Comparison of ENCODE assay signal across 9 cellular contexts in genomic region chrX:154021131-154021611, GRCh38. TPM values are rescaled to one million over a fixed set of nuclear protein-coding genes. Genes with fewer than 3 reads are reported as not detected.
A peak's percentile ranks its signal among the peaks of the same experiment; 100 is the strongest.
DNase-seq lines count a peak whose midpoint lies in the region; ATAC-seq lines count a peak whose summit lies in the region.
"Had no signal": no experiment of that assay in that cellular context is flagged by ENCODE, and none has a peak within 500 bp of the region (broad histone marks: within the 10 kb centered on the region; RNA-seq: fewer than 3 reads in every experiment).

No MANE protein-coding gene starts in this region.

- no peaks in the 10 kb centered on the region for H3K36me3 Mint-ChIP-seq in activated naive CD4-positive, alpha-beta T cell treated with anti-CD3 and anti-CD28 coated beads, Interleukin-2, amount 50 U/mL, for 72 hours

- ATAC-seq in activated naive CD4-positive, alpha-beta T cell treated with anti-CD3 and anti-CD28 coated beads, Interleukin-2, amount 50 U/mL, for 72 hours, result peak; percentile 15 to 70
- ATAC-seq in HG03457 (IDR thresholded peaks at IDR 0.05; ENCODE audit: unreplicated experiment), result no peak
- ATAC-seq in GM19467 (IDR thresholded peaks at IDR 0.05; ENCODE audit: unreplicated experiment), result no peak

- H3K27ac Mint-ChIP-seq in activated naive CD4-positive, alpha-beta T cell treated with anti-CD3 and anti-CD28 coated beads, Interleukin-2, amount 50 U/mL, for 72 hours, result peak overlapping the region; percentile 29 to 95

- DNase-seq in AG20443 (ENCODE audit: low spot score) (peak; percentile 67), HPDE6-E6E7 (ENCODE audit: extremely low spot score) (peak; percentile 67), left kidney (ENCODE audit: low read depth, low spot score) (peak; percentile 34), iPS-NIHi11 (ENCODE audit: low spot score) (no peak), NCI-H510A treated with DMSO at 0.1 percent for 48 hours (lab: John Stamatoyannopoulos, UW) (no peak)
- DNase-seq in activated naive CD4-positive, alpha-beta T cell treated with anti-CD3 and anti-CD28 coated beads, Interleukin-2, amount 50 U/mL, for 72 hours (ENCODE audit: low spot score in 2 of 2), result peak in 1 of 2 donors; percentile 71
- DNase-seq: NCI-H1694 had no signal

- H3K9me3 Mint-ChIP-seq in activated naive CD4-positive, alpha-beta T cell treated with anti-CD3 and anti-CD28 coated beads, Interleukin-2, amount 50 U/mL, for 72 hours, result no peaks in the 10 kb centered on the region

RNA-seq across cellular contexts. Expression of gene IRAK1, which starts 1.5 kb away (rescaled TPM):
- total RNA-seq in activated naive CD4-positive, alpha-beta T cell treated with anti-CD3 and anti-CD28 coated beads, Interleukin-2, amount 50 U/mL, for 72 hours, result 100 to 1,000 TPM; 104 to 123 TPM

RNA-seq across cellular contexts. Expression of gene TMEM187, which starts 48.6 kb away (rescaled TPM):
- total RNA-seq in activated naive CD4-positive, alpha-beta T cell treated with anti-CD3 and anti-CD28 coated beads, Interleukin-2, amount 50 U/mL, for 72 hours, result 1 to 10 TPM; 5.1 to 6.4 TPM

RNA-seq across cellular contexts. Expression of gene HCFC1, which starts 49.6 kb away (rescaled TPM):
- 100 to 1,000 TPM in 1 of 2 donors, 10 to 100 TPM in 1; 95.9 to 102 TPM for total RNA-seq in activated naive CD4-positive, alpha-beta T cell treated with anti-CD3 and anti-CD28 coated beads, Interleukin-2, amount 50 U/mL, for 72 hours

Comparison
In these comparisons a context has a peak if more than half of its experiments do, and no peak if none do; other contexts are left out.
1. DNase-seq: peak in AG20443 (single experiment), HPDE6-E6E7 (single experiment) and left kidney (single experiment); none in iPS-NIHi11 (single experiment) and NCI-H510A treated with DMSO at 0.1 percent for 48 hours (single experiment).
2. ATAC-seq: peak in activated naive CD4-positive, alpha-beta T cell treated with anti-CD3 and anti-CD28 coated beads, Interleukin-2, amount 50 U/mL, for 72 hours (2 of 2); none in HG03457 (single experiment) and GM19467 (single experiment).